2 cellular contexts compared by ENCODE assay signal in the genomic region with DNA sequence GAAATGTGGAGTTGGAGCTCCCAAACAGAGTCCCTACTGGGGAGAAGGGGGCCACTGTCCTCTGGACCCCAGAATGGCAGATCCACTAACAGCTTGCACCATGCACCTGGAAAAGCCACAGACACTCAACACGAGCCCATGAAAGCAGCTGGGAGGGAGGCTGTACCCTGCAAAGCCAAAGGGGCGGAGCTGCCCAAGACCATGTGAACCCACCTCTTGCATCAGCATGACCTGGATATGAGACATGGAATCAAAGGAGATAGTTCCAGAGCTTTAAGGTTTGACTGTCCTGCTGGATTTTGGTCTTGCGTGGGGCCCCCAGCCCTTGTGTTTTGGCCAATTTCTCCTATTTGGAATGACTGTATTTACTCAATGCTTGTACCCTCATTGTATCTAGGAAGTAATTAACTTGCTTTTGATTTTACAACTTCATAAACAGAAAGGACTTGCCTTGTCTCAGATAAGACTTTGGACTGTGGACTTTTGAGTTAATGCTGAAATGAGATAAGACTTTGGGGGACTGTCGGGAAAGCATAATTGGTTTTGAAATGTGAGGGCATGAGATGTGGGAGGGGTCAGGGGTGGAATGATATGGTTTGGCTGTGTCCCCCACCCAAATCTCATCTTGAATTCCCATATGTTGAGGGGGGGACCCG.
TF ChIP-seq lines count a peak whose summit lies in the region.

No MANE protein-coding gene starts in this region.

TF ChIP-seq in K562, 482 proteins besides CTCF, POLR2A, EP300 and RAD21:
- TF ChIP-seq TCF3 (CRISPR knock-in tag; IDR thresholded peaks at IDR 0.05) (peak; percentile 64), TAL1 (IDR thresholded peaks at IDR 0.05) (peak; percentile 55), CBFA2T3 (IDR thresholded peaks at IDR 0.05) (peak; percentile 55), NCOR1 (IDR thresholded peaks at IDR 0.05) (0 out of 2 replicates have a peak, but pooled peaks have one; percentile 11), CBFA2T2 (conservative IDR thresholded peaks at IDR 0.05) (peak; percentile 28; the same call in 1 of the 2 replicates)
TF ChIP-seq in K562: peak in this region for 5; not testable (repeated sequence) for 477.

TF ChIP-seq in HepG2, 621 proteins besides CTCF, POLR2A, EP300 and RAD21:
- TF ChIP-seq HOMEZ (CRISPR knock-in tag; IDR thresholded peaks at IDR 0.05; ENCODE audit: low read depth) (peak; percentile 86), FOXA3 (CRISPR knock-in tag; IDR thresholded peaks at IDR 0.05) (0 out of 2 replicates have a peak, but pooled peaks have one; percentile 11), HNF4A (CRISPR knock-in tag; IDR thresholded peaks at IDR 0.05) (0 out of 2 replicates have a peak, but pooled peaks have one; percentile 11), ZMYM4 (CRISPR knock-in tag; IDR thresholded peaks at IDR 0.05) (peak; percentile 58)
- TF ChIP-seq, protein P1, sequence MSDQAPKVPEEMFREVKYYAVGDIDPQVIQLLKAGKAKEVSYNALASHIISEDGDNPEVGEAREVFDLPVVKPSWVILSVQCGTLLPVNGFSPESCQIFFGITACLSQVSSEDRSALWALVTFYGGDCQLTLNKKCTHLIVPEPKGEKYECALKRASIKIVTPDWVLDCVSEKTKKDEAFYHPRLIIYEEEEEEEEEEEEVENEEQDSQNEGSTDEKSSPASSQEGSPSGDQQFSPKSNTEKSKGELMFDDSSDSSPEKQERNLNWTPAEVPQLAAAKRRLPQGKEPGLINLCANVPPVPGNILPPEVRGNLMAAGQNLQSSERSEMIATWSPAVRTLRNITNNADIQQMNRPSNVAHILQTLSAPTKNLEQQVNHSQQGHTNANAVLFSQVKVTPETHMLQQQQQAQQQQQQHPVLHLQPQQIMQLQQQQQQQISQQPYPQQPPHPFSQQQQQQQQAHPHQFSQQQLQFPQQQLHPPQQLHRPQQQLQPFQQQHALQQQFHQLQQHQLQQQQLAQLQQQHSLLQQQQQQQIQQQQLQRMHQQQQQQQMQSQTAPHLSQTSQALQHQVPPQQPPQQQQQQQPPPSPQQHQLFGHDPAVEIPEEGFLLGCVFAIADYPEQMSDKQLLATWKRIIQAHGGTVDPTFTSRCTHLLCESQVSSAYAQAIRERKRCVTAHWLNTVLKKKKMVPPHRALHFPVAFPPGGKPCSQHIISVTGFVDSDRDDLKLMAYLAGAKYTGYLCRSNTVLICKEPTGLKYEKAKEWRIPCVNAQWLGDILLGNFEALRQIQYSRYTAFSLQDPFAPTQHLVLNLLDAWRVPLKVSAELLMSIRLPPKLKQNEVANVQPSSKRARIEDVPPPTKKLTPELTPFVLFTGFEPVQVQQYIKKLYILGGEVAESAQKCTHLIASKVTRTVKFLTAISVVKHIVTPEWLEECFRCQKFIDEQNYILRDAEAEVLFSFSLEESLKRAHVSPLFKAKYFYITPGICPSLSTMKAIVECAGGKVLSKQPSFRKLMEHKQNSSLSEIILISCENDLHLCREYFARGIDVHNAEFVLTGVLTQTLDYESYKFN (CRISPR knock-in tag; conservative IDR thresholded peaks at IDR 0.05), result 0 out of 2 replicates have a peak, but pooled peaks have one; percentile 15
